Comparison of ENCODE assay signal across 2 cellular contexts in genomic region chr11:83159901-83160865, GRCh38.
A peak's percentile ranks its signal among the peaks of the same experiment; 100 is the strongest.
TF ChIP-seq lines count a peak whose summit lies in the region.

No MANE protein-coding gene starts in this region.

TF ChIP-seq in A549, 52 proteins besides CTCF, POLR2A, EP300 and RAD21:
- TF ChIP-seq ZSCAN20 (CRISPR knock-in tag; IDR thresholded peaks at IDR 0.05) (no peak), CEBPB (IDR thresholded peaks at IDR 0.05) (no peak), GATA3 (IDR thresholded peaks at IDR 0.05; ENCODE audit: borderline replicate concordance) (no peak), ESRRA (IDR thresholded peaks at IDR 0.05; ENCODE audit: borderline replicate concordance, low read length) (no peak), POLR2AphosphoS2 (conservative IDR thresholded peaks at IDR 0.05; ENCODE audit: low read length) (peak; percentile 35), HOXA7 (CRISPR knock-in tag; IDR thresholded peaks at IDR 0.05) (peak; percentile 58), TFCP2L1 (CRISPR knock-in tag; IDR thresholded peaks at IDR 0.05) (peak; percentile 20; the same call in 1 of the 2 replicates), RCOR1 (IDR thresholded peaks at IDR 0.05; ENCODE audit: low read depth, low read length) (no peak), MYC (IDR thresholded peaks at IDR 0.05; ENCODE audit: borderline replicate concordance, low read length) (no peak), HEYL (CRISPR knock-in tag; IDR thresholded peaks at IDR 0.05) (no peak)
- TF ChIP-seq, protein P1, sequence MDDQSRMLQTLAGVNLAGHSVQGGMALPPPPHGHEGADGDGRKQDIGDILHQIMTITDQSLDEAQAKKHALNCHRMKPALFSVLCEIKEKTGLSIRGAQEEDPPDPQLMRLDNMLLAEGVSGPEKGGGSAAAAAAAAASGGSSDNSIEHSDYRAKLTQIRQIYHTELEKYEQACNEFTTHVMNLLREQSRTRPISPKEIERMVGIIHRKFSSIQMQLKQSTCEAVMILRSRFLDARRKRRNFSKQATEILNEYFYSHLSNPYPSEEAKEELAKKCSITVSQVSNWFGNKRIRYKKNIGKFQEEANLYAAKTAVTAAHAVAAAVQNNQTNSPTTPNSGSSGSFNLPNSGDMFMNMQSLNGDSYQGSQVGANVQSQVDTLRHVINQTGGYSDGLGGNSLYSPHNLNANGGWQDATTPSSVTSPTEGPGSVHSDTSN (IDR thresholded peaks at IDR 0.05) = no peak

TF ChIP-seq in HCT116, 20 proteins besides CTCF, POLR2A, EP300 and RAD21:
- no peak for TF ChIP-seq EZH2 (IDR thresholded peaks at IDR 0.05)
- TF ChIP-seq, protein P2, sequence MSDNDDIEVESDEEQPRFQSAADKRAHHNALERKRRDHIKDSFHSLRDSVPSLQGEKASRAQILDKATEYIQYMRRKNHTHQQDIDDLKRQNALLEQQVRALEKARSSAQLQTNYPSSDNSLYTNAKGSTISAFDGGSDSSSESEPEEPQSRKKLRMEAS (IDR thresholded peaks at IDR 0.05) = no peak
- no peak for TF ChIP-seq ELF1 (IDR thresholded peaks at IDR 0.05; ENCODE audit: borderline replicate concordance, low read depth)
- peak; percentile 17; the same call in 1 of the 2 replicates for TF ChIP-seq POLR2AphosphoS5 (IDR thresholded peaks at IDR 0.05; ENCODE audit: low read depth, low read length)
- TF ChIP-seq JUND (IDR thresholded peaks at IDR 0.05) = 0 out of 2 replicates have a peak, but pooled peaks have one; percentile 9
- no peak for TF ChIP-seq EZH2phosphoT487 (IDR thresholded peaks at IDR 0.05; ENCODE audit: borderline replicate concordance)
TF ChIP-seq in HCT116: peak in this region for 2.
